8 cellular contexts compared by ENCODE assay signal in genomic region chr22:50529416-50530279, GRCh38. TPM values are rescaled to one million over a fixed set of nuclear protein-coding genes. Genes with fewer than 3 reads are reported as not detected.
A peak's percentile ranks its signal among the peaks of the same experiment; 100 is the strongest.
DNase-seq lines count a peak whose midpoint lies in the region; ATAC-seq and TF ChIP-seq lines count a peak whose summit lies in the region.

TSS of gene TYMP (minus strand) at chr22:50530012. CDS start at chr22:50529709, 303 bp downstream.

- CTCF ChIA-PET in RWPE1 (lab: Yijun Ruan, JAX) = interaction anchor here (0.7 to 0.9 kb wide), 2 partner anchors 10 to 33 kb away, joined by 4 read pairs; partner anchors contain the start of gene SYCE3

- H3K4me3 Mint-ChIP-seq in immature natural killer cell = peak within 1 kb of the TSS; percentile 83 to 92 (median 89)

- no peak for ATAC-seq in GM21529 (IDR thresholded peaks at IDR 0.05; ENCODE audit: unreplicated experiment)

- peak within 1 kb of the TSS; percentile 89 to 97 (median 92) for H3K27ac Mint-ChIP-seq in immature natural killer cell

- H3K4me3 ChIP-seq in AG09309 (ENCODE audit: control insufficient read depth, low read depth, low read length) = peak within 1 kb of the TSS; percentile 52
- H3K4me3 ChIP-seq in astrocyte of the cerebellum (ENCODE audit: low read depth, low read length) = peak within 1 kb of the TSS; percentile 20

- no peak for TF ChIP-seq CTCF in AG09309 (IDR thresholded peaks at IDR 0.05; ENCODE audit: control insufficient read depth, insufficient read depth, low read depth, low read length, missing control alignments)
- no peak for TF ChIP-seq CTCF in GM20000 (IDR thresholded peaks at IDR 0.05; ENCODE audit: extremely low read depth, missing control alignments)
- TF ChIP-seq CTCF in RWPE1 (conservative IDR thresholded peaks at IDR 0.05; ENCODE audit: low read depth) = no peak
- no peak for TF ChIP-seq CTCF in astrocyte of the cerebellum (IDR thresholded peaks at IDR 0.05; ENCODE audit: low read depth, low read length, missing control alignments)

- H3K27me3 Mint-ChIP-seq in immature natural killer cell (ENCODE audit: low read depth in 3 of 3) = peaks cover 2 to 26% (median 15%) of the 10 kb centered on the region in 3 donors

- peaks cover 22 to 28% of the 10 kb centered on the region in 2 donors for H3K4me1 Mint-ChIP-seq in immature natural killer cell

- in situ Hi-C loops in astrocyte of the cerebellum (cut with HindIII; ENCODE audit: low sequenced_read_pairs) = no loop called here

- POLR2A ChIA-PET in RWPE1 (lab: Yijun Ruan, JAX; ENCODE audit: low non-redundant PET) = interaction anchor here (0.9 to 1.0 kb wide), 2 partner anchors 33 to 53 kb away, joined by 3 to 4 read pairs; partner anchors contain the start of genes CHKB and SYCE3

- peaks cover 0 to 1% (median 0%) of the 10 kb centered on the region in 6 donors for H3K9me3 Mint-ChIP-seq in immature natural killer cell

- DNase-seq in AG09309 (ENCODE audit: low read depth) (no peak), GM20000 (ENCODE audit: low spot score) (peak; percentile 93), RWPE1 (ENCODE audit: low spot score) (no peak), astrocyte of the cerebellum (ENCODE audit: low read depth) (no peak), immature natural killer cell (peak; percentile 65 to 72 (median 70)), NAMALWA (ENCODE audit: low spot score) (no peak)
- peak; percentile 72 for DNase-seq in stimulated activated CD4-positive, alpha-beta T cell treated with anti-CD3 and anti-CD28 coated beads, Interleukin-12 subunit alpha, Interleukin-12 subunit beta, amount 100 ng/mL, for 4 hours

- no peaks in the 10 kb centered on the region for H3K36me3 Mint-ChIP-seq in immature natural killer cell

- H3K27ac ChIP-seq in RWPE1 = peak within 1 kb of the TSS; percentile 97

RNA-seq across cellular contexts. Expression of gene TYMP, which starts in this region (rescaled TPM):
- polyA plus RNA-seq in immature natural killer cell = 10 to 100 TPM; 21.2 to 31.2 (median 25.5) TPM

Comparison
In these comparisons a context has a peak if more than half of its experiments do, and no peak if none do; other contexts are left out.
1. DNase-seq: peak in GM20000 (single experiment), immature natural killer cell (3 of 3) and stimulated activated CD4-positive, alpha-beta T cell treated with anti-CD3 and anti-CD28 coated beads, Interleukin-12 subunit alpha, Interleukin-12 subunit beta, amount 100 ng/mL, for 4 hours (single experiment); none in AG09309 (single experiment), RWPE1 (single experiment), astrocyte of the cerebellum (single experiment) and NAMALWA (single experiment).